Comparison of ENCODE assay signal across 1 cellular context in the genomic region with DNA sequence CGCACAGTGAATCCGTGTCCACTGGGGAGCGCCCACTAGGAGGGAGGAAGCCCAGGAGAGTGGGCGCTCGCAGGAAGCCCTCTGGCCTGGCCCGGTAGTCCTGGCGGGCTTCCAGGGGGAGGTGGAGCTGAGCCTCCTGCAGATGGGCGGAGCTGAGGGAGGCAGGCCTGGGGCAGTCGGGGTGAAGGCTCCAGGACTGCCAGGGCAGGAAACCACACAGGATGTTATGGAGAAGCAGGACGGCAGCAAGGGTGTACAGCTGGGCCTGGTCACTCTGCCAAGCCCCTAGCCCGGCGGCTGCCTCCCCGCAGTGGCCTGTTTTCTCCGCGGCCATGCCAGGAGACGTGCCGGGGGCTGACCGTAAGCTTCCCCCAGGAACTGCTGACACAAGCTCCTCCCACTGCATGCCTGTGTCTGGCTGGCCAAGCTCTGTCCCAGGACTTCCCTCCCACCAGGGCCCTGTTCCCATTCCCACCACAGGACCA.
TF ChIP-seq lines count a peak whose summit lies in the region.

No MANE protein-coding gene starts in this region.

TF ChIP-seq in H1, 55 proteins besides CTCF, POLR2A, EP300 and RAD21:
- TF ChIP-seq TCF12 (IDR thresholded peaks at IDR 0.05; ENCODE audit: low read depth, low read length) (no peak), EZH2 (IDR thresholded peaks at IDR 0.05; ENCODE audit: low read depth, low read length, severe bottlenecking) (no peak), NRF1 (IDR thresholded peaks at IDR 0.05; ENCODE audit: low read depth, low read length) (no peak), BRCA1 (IDR thresholded peaks at IDR 0.05; ENCODE audit: low read depth, low read length) (no peak), KDM4A (IDR thresholded peaks at IDR 0.05; ENCODE audit: low read depth, low read length, severe bottlenecking) (no peak), ZNF274 (IDR thresholded peaks at IDR 0.05; ENCODE audit: borderline replicate concordance, extremely low read depth, low read length) (no peak), BCL11A (IDR thresholded peaks at IDR 0.05; ENCODE audit: low read depth in 2 of 2, low read length in 2 of 2) (no peak), SP1 (IDR thresholded peaks at IDR 0.05; ENCODE audit: low read depth, low read length) (no peak), SP2 (IDR thresholded peaks at IDR 0.05; ENCODE audit: low read length) (no peak), MAFK (IDR thresholded peaks at IDR 0.05; ENCODE audit: low read depth, low read length) (no peak), RXRA (IDR thresholded peaks at IDR 0.05; ENCODE audit: insufficient read depth, low read depth, low read length) (no peak), TEAD4 (IDR thresholded peaks at IDR 0.05; ENCODE audit: low read depth, low read length) (no peak), GTF2F1 (IDR thresholded peaks at IDR 0.05; ENCODE audit: borderline replicate concordance, low read depth, low read length) (no peak), RFX5 (IDR thresholded peaks at IDR 0.05; ENCODE audit: borderline replicate concordance, low read depth, low read length) (no peak)
- TF ChIP-seq, protein P1, sequence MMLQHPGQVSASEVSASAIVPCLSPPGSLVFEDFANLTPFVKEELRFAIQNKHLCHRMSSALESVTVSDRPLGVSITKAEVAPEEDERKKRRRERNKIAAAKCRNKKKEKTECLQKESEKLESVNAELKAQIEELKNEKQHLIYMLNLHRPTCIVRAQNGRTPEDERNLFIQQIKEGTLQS (IDR thresholded peaks at IDR 0.05; ENCODE audit: insufficient read depth, low read depth, low read length), result no peak
